In genomic region chr4:67522851-67523671, GRCh38 we compare ENCODE assay signal across 1 cellular context.
A peak's percentile ranks its signal among the peaks of the same experiment; 100 is the strongest.
TF ChIP-seq lines count a peak whose summit lies in the region.

No MANE protein-coding gene starts in this region.

TF ChIP-seq in K562, 482 proteins besides CTCF, POLR2A, EP300 and RAD21 (continued from another document and continues in another):
- TF ChIP-seq ZBTB5 (IDR thresholded peaks at IDR 0.05) (no peak), ZNF133 (CRISPR knock-in tag; IDR thresholded peaks at IDR 0.05) (no peak), XRCC4 (IDR thresholded peaks at IDR 0.05; ENCODE audit: extremely low read depth, insufficient read depth, insufficient read length) (no peak), ZNF232 (CRISPR knock-in tag; IDR thresholded peaks at IDR 0.05) (no peak), RNF2 (IDR thresholded peaks at IDR 0.05) (peak; percentile 57; the same call in 1 of the 2 replicates), RBM15 (IDR thresholded peaks at IDR 0.05; ENCODE audit: insufficient read depth, low read length) (no peak), SMARCA4 (IDR thresholded peaks at IDR 0.05) (peak; percentile 94), SOX6 (IDR thresholded peaks at IDR 0.05) (peak; percentile 79), RFX7 (CRISPR knock-in tag; IDR thresholded peaks at IDR 0.05) (no peak), THRB (CRISPR knock-in tag; conservative IDR thresholded peaks at IDR 0.05) (no peak), FIP1L1 (IDR thresholded peaks at IDR 0.05; ENCODE audit: low read depth, low read length, poor library complexity, severe bottlenecking) (no peak), EHMT2 (IDR thresholded peaks at IDR 0.05) (no peak), ZNF583 (CRISPR knock-in tag; IDR thresholded peaks at IDR 0.05) (no peak), MECOM (CRISPR knock-in tag; IDR thresholded peaks at IDR 0.05) (no peak), DACH1 (IDR thresholded peaks at IDR 0.05; ENCODE audit: partially characterized antibody) (peak; percentile 35), RREB1 (CRISPR knock-in tag; IDR thresholded peaks at IDR 0.05) (no peak), MAFK (IDR thresholded peaks at IDR 0.05; ENCODE audit: low read length) (peak; percentile 67), DLX4 (CRISPR knock-in tag; IDR thresholded peaks at IDR 0.05) (no peak), SMARCC2 (IDR thresholded peaks at IDR 0.05; ENCODE audit: low read depth) (peak; percentile 88; the same call in 1 of the 2 replicates), ZNF695 (CRISPR knock-in tag; IDR thresholded peaks at IDR 0.05) (no peak), GABPB1 (CRISPR knock-in tag; IDR thresholded peaks at IDR 0.05) (no peak), HMBOX1 (IDR thresholded peaks at IDR 0.05) (peak; percentile 55), LCOR (CRISPR knock-in tag; IDR thresholded peaks at IDR 0.05) (no peak), GATAD2A (IDR thresholded peaks at IDR 0.05) (no peak), DIDO1 (tag; IDR thresholded peaks at IDR 0.05; ENCODE audit: low read depth) (peak; percentile 12; the same call in 1 of the 2 replicates), ZNF395 (CRISPR knock-in tag; IDR thresholded peaks at IDR 0.05) (no peak), PTRF (tag; IDR thresholded peaks at IDR 0.05) (no peak), ATF7 (IDR thresholded peaks at IDR 0.05) (peak; percentile 88), MTA3 (IDR thresholded peaks at IDR 0.05; ENCODE audit: borderline replicate concordance) (peak; percentile 72), VEZF1 (CRISPR knock-in tag; IDR thresholded peaks at IDR 0.05) (peak; percentile 10; the same call in 1 of the 2 replicates), BCL6 (CRISPR knock-in tag; IDR thresholded peaks at IDR 0.05) (no peak), RBM25 (IDR thresholded peaks at IDR 0.05; ENCODE audit: low read depth, low read length, severe bottlenecking) (no peak), MED1 (CRISPR knock-in tag; IDR thresholded peaks at IDR 0.05; ENCODE audit: borderline replicate concordance) (no peak), CREB3L1 (IDR thresholded peaks at IDR 0.05; ENCODE audit: borderline replicate concordance, low read depth) (peak; percentile 45; the same call in 1 of the 2 replicates), NFXL1 (CRISPR knock-in tag; IDR thresholded peaks at IDR 0.05) (no peak), HDAC3 (IDR thresholded peaks at IDR 0.05; ENCODE audit: borderline replicate concordance, partially characterized antibody) (peak; percentile 56), NR4A1 (CRISPR knock-in tag; IDR thresholded peaks at IDR 0.05) (no peak), NR4A1 (tag; IDR thresholded peaks at IDR 0.05) (no peak), ZNF707 (CRISPR knock-in tag; conservative IDR thresholded peaks at IDR 0.05) (no peak), STAT5A (IDR thresholded peaks at IDR 0.05; ENCODE audit: borderline replicate concordance, low read length) (peak; percentile 53; the same call in 1 of the 2 replicates), PPARD (CRISPR knock-in tag; IDR thresholded peaks at IDR 0.05) (no peak), POLR2G (IDR thresholded peaks at IDR 0.05; ENCODE audit: low read depth, low read length) (no peak), ZNF253 (CRISPR knock-in tag; conservative IDR thresholded peaks at IDR 0.05) (no peak), CHD2 (IDR thresholded peaks at IDR 0.05; ENCODE audit: low read depth, low read length) (no peak), PREB (CRISPR knock-in tag; IDR thresholded peaks at IDR 0.05) (no peak), SAP30 (IDR thresholded peaks at IDR 0.05; ENCODE audit: borderline replicate concordance, insufficient read depth, low read depth, low read length, poor library complexity, severe bottlenecking) (no peak), ARID1B (IDR thresholded peaks at IDR 0.05) (peak; percentile 90), TCF3 (CRISPR knock-in tag; IDR thresholded peaks at IDR 0.05) (peak; percentile 67; the same call in 1 of the 2 replicates), NRF1 (conservative IDR thresholded peaks at IDR 0.05 in 1 of 2, IDR thresholded peaks at IDR 0.05 in 1 of 2) (no peak), SP1 (CRISPR knock-in tag; IDR thresholded peaks at IDR 0.05) (no peak), MYBL2 (IDR thresholded peaks at IDR 0.05; ENCODE audit: low read depth) (no peak), MYBL2 (CRISPR knock-in tag; IDR thresholded peaks at IDR 0.05; ENCODE audit: borderline replicate concordance) (no peak), ZNF121 (CRISPR knock-in tag; conservative IDR thresholded peaks at IDR 0.05) (no peak), ELF1 (tag; IDR thresholded peaks at IDR 0.05) (0 out of 2 replicates have a peak, but pooled peaks have one; percentile 25), CHD1 (IDR thresholded peaks at IDR 0.05; ENCODE audit: low read length) (no peak), FUS (optimal IDR thresholded peaks at IDR 0.05; ENCODE audit: low read depth, low read length) (no peak), CREM (IDR thresholded peaks at IDR 0.05; ENCODE audit: low read depth) (peak; percentile 77), IRF1 (CRISPR knock-in tag; IDR thresholded peaks at IDR 0.05; ENCODE audit: borderline replicate concordance) (no peak), CC2D1A (IDR thresholded peaks at IDR 0.05) (no peak), MAFF (IDR thresholded peaks at IDR 0.05; ENCODE audit: low read length) (peak; percentile 72)
